In genomic region chr11:45937916-45938315, GRCh38 we compare ENCODE assay signal across 1 cellular context.
TF ChIP-seq lines count a peak whose summit lies in the region.

No MANE protein-coding gene starts in this region.

TF ChIP-seq in WTC11, 78 proteins besides CTCF, POLR2A, EP300 and RAD21 (continued from another document):
- TF ChIP-seq NFATC4 (CRISPR knock-in tag; IDR thresholded peaks at IDR 0.05): no peak
- no peak for TF ChIP-seq ZNF121 (CRISPR knock-in tag; IDR thresholded peaks at IDR 0.05)
- TF ChIP-seq MAX (CRISPR knock-in tag; IDR thresholded peaks at IDR 0.05): no peak
- no peak for TF ChIP-seq ZNF138 (CRISPR knock-in tag; conservative IDR thresholded peaks at IDR 0.05)
- TF ChIP-seq ZNF416 (CRISPR knock-in tag; IDR thresholded peaks at IDR 0.05): no peak
- no peak for TF ChIP-seq GRHL2 (CRISPR knock-in tag; IDR thresholded peaks at IDR 0.05; ENCODE audit: insufficient replicate concordance, severe bottlenecking)
- no peak for TF ChIP-seq NR2C2 (CRISPR knock-in tag; IDR thresholded peaks at IDR 0.05)
- TF ChIP-seq TEAD4 (CRISPR knock-in tag; IDR thresholded peaks at IDR 0.05): no peak
- no peak for TF ChIP-seq SMAD3 (CRISPR knock-in tag; IDR thresholded peaks at IDR 0.05; ENCODE audit: borderline replicate concordance)
- no peak for TF ChIP-seq E2F5 (CRISPR knock-in tag; IDR thresholded peaks at IDR 0.05)
- TF ChIP-seq CREM (CRISPR knock-in tag; IDR thresholded peaks at IDR 0.05): no peak
